18 cellular contexts compared by ENCODE assay signal in the genomic region with DNA sequence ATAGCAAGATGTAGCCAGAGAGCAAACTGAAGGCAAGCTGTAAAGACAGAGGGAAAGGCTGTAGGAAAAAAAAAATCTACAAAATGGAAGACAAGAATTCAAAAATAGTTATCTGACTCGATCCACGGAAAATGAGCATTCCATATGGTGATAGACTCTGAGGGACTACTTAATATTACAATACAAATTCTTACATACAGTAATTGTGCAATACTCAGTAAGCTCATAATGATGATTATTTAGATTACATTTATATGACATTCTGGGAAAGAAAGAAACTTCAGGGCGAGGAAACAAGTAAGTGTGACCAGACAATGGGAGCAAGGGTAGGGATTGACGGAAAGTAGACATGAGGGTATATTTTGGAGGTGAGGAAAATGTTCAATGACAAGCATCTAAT.
DNase-seq lines count a peak whose midpoint lies in the region; ATAC-seq and TF ChIP-seq lines count a peak whose summit lies in the region.
"Had no signal": no experiment of that assay in that cellular context is flagged by ENCODE, and none has a peak within 500 bp of the region (broad histone marks: within the 10 kb centered on the region; RNA-seq: fewer than 3 reads in every experiment).

No MANE protein-coding gene starts in this region.

- no peak overlapping the region for H3K9ac ChIP-seq in SK-N-SH
- H3K9ac ChIP-seq: BLaER1 treated with 17β-estradiol and CSF1 and Interleukin-3, amounts not matched to agents 10 nM and 100 nM had no signal

- no peak overlapping the region for H3K4me3 ChIP-seq in SK-N-SH (ENCODE audit: low read depth in 2 of 2, low read length in 1 of 2)
- H3K4me3 ChIP-seq: A549; BLaER1 treated with 17β-estradiol and CSF1 and Interleukin-3, amounts not matched to agents 10 nM and 100 nM; GM12878 had no signal

- CTCF ChIA-PET in SK-N-SH (lab: Yijun Ruan, JAX), result interaction anchor here (1.2 kb wide), 1 partner anchor 30 kb away, joined by 3 read pairs; no protein-coding TSS in a partner anchor

- POLR2A ChIA-PET in SK-N-SH (lab: Yijun Ruan, JAX), result no interaction called here

- H3K27me3 ChIP-seq in SK-N-SH (ENCODE audit: insufficient read depth), result no peaks in the 10 kb centered on the region
- H3K27me3 ChIP-seq: BLaER1 treated with 17β-estradiol and CSF1 and Interleukin-3, amounts not matched to agents 10 nM and 100 nM had no signal

- H3K27ac ChIP-seq in 22Rv1 (peak overlapping the region; percentile 78), VCaP (peak overlapping the region; percentile 27), cingulate gyrus (ENCODE audit: low read depth, low read length) (peak overlapping the region; percentile 8), temporal lobe (ENCODE audit: low read depth, low read length) (peak overlapping the region; percentile 57), SK-N-SH (ENCODE audit: low read depth in 2 of 2, low read length in 1 of 2) (no peak overlapping the region)
- H3K27ac ChIP-seq: A549; BLaER1 treated with 17β-estradiol and CSF1 and Interleukin-3, amounts not matched to agents 10 nM and 100 nM; C4-2B had no signal

- no peaks in the 10 kb centered on the region for H3F3A ChIP-seq in SK-N-SH (replicated peaks; ENCODE audit: insufficient read depth)

- H3K4me2 ChIP-seq in SK-N-SH, result no peak overlapping the region
- H3K4me2 ChIP-seq: A549; BLaER1 treated with 17β-estradiol and CSF1 and Interleukin-3, amounts not matched to agents 10 nM and 100 nM had no signal

- no peaks in the 10 kb centered on the region for H3K9me2 ChIP-seq in SK-N-SH

- WGBS in SK-N-SH (ENCODE audit: low lambda C conversion rate), result 96% methylated on average over 4 of the region's 4 CpGs

- no peak for TF ChIP-seq EP300 in SK-N-SH (IDR thresholded peaks at IDR 0.05; ENCODE audit: borderline replicate concordance in 1 of 2, low read depth in 1 of 2, low read length in 1 of 2)

- no peaks in the 10 kb centered on the region for H3K79me2 ChIP-seq in SK-N-SH (ENCODE audit: insufficient read depth)

- TF ChIP-seq CTCF in 22Rv1 (IDR thresholded peaks at IDR 0.05), result no peak
- TF ChIP-seq CTCF in VCaP (conservative IDR thresholded peaks at IDR 0.05), result no peak
- no peak for TF ChIP-seq CTCF in SK-N-SH (IDR thresholded peaks at IDR 0.05)

- ATAC-seq in HG02981 (IDR thresholded peaks at IDR 0.05; ENCODE audit: unreplicated experiment), result no peak
- ATAC-seq: A549; CD8-positive, alpha-beta T cell; GM12878 had no signal

- H2AFZ ChIP-seq in SK-N-SH (ENCODE audit: low read depth), result no peak overlapping the region

- H4K20me1 ChIP-seq in SK-N-SH (ENCODE audit: insufficient read depth), result no peaks in the 10 kb centered on the region
- H4K20me1 ChIP-seq: BLaER1 treated with 17β-estradiol and CSF1 and Interleukin-3, amounts not matched to agents 10 nM and 100 nM had no signal

- no peak for DNase-seq in SK-N-SH
- DNase-seq in NCI-H69 (lab: John Stamatoyannopoulos, UW), result no peak
- DNase-seq: AML-193; Caco-2; Calu3; CD4-positive, alpha-beta T cell; CD8-positive, alpha-beta T cell; DMS79 treated with DMSO at 0.1 percent for 48 hours; GDM1 had no signal

- peaks cover 0 to 10% of the 10 kb centered on the region in 2 experiments; a peak in 1 of 4 replicates for H3K4me1 ChIP-seq in SK-N-SH (ENCODE audit: control insufficient read depth in 1 of 2, insufficient read depth in 2 of 2, low read depth in 1 of 2, low read length in 1 of 2)
- H3K4me1 ChIP-seq: A549; BLaER1 treated with 17β-estradiol and CSF1 and Interleukin-3, amounts not matched to agents 10 nM and 100 nM; Caco-2 had no signal

- no peak for TF ChIP-seq RAD21 in SK-N-SH (IDR thresholded peaks at IDR 0.05; ENCODE audit: low read length)

- H3K36me3 ChIP-seq in SK-N-SH (replicated peaks in 1 of 2; ENCODE audit: control insufficient read depth in 1 of 2, insufficient read depth in 2 of 2, low read length in 1 of 2), result peaks cover 0 to 14% of the 10 kb centered on the region in 2 experiments
- H3K36me3 ChIP-seq: BLaER1 treated with 17β-estradiol and CSF1 and Interleukin-3, amounts not matched to agents 10 nM and 100 nM had no signal

- no peaks in the 10 kb centered on the region for H3K9me3 ChIP-seq in SK-N-SH
- H3K9me3 ChIP-seq: A549; BLaER1 treated with 17β-estradiol and CSF1 and Interleukin-3, amounts not matched to agents 10 nM and 100 nM; Caco-2 had no signal

TF ChIP-seq in SK-N-SH, 30 proteins besides CTCF, POLR2A, EP300 and RAD21:
- TF ChIP-seq TAF1 (IDR thresholded peaks at IDR 0.05; ENCODE audit: borderline replicate concordance, low read depth, low read length) (no peak), SIN3A (IDR thresholded peaks at IDR 0.05; ENCODE audit: borderline replicate concordance, low read depth, low read length) (no peak), EZH2phosphoT487 (IDR thresholded peaks at IDR 0.05; ENCODE audit: borderline replicate concordance, low read depth) (no peak), GATA2 (CRISPR knock-in tag; IDR thresholded peaks at IDR 0.05) (no peak), MEF2A (IDR thresholded peaks at IDR 0.05; ENCODE audit: borderline replicate concordance, low read depth) (no peak), JUND (IDR thresholded peaks at IDR 0.05) (no peak)

Comparison
In these comparisons a context has a peak if more than half of its experiments do, and no peak if none do; other contexts are left out.
1. H3K27ac ChIP-seq: peak in 22Rv1 (single experiment), VCaP (single experiment), cingulate gyrus (single experiment) and temporal lobe (single experiment); none in SK-N-SH (0 of 2).